In genomic region chr10:112526906-112527305, GRCh38 we compare ENCODE assay signal across 18 cellular contexts.
DNase-seq lines count a peak whose midpoint lies in the region; ATAC-seq and TF ChIP-seq lines count a peak whose summit lies in the region.
"Had no signal": no experiment of that assay in that cellular context is flagged by ENCODE, and none has a peak within 500 bp of the region (broad histone marks: within the 10 kb centered on the region; RNA-seq: fewer than 3 reads in every experiment).

No MANE protein-coding gene starts in this region.

- no peak for ATAC-seq in HG03457 (IDR thresholded peaks at IDR 0.05; ENCODE audit: unreplicated experiment)
- no peak for ATAC-seq in GM18519 (IDR thresholded peaks at IDR 0.05; ENCODE audit: low FRiP score, unreplicated experiment)
- ATAC-seq: CD8-positive, alpha-beta T cell; esophagus mucosa had no signal

- no peaks in the 10 kb centered on the region for H3K9me3 Mint-ChIP-seq in endodermal cell
- H3K9me3 Mint-ChIP-seq: activated T-cell treated with anti-CD3 and anti-CD28 coated beads, Interleukin-2, amount 50 U/mL, for 4 hours; CD8-positive, alpha-beta T cell had no signal

- H3K9ac ChIP-seq in HUES48 (ENCODE audit: low read depth, low read length) (no peak overlapping the region), endodermal cell (ENCODE audit: extremely low read depth, low read length, poor library complexity, severe bottlenecking) (no peak overlapping the region)

- no peak overlapping the region for H3K27ac Mint-ChIP-seq in endodermal cell
- H3K27ac Mint-ChIP-seq: CD8-positive, alpha-beta T cell had no signal

- no peaks in the 10 kb centered on the region for H3K36me3 ChIP-seq in HUES48 (ENCODE audit: control insufficient read depth, insufficient read depth, low read length)
- no peaks in the 10 kb centered on the region for H3K36me3 ChIP-seq in endodermal cell (ENCODE audit: control insufficient read depth, insufficient read depth, low read length)
- no peaks in the 10 kb centered on the region for H3K36me3 ChIP-seq in thyroid gland
- H3K36me3 ChIP-seq: adrenal gland, lower lobe of right lung, ovary, suprapubic skin had no signal

- H3K27me3 ChIP-seq in HUES48 (ENCODE audit: control insufficient read depth, insufficient read depth, low read length) (no peaks in the 10 kb centered on the region), endodermal cell (ENCODE audit: control insufficient read depth, insufficient read depth, low read length, poor library complexity, severe bottlenecking) (no peaks in the 10 kb centered on the region), thyroid gland (no peaks in the 10 kb centered on the region)
- H3K27me3 ChIP-seq: adrenal gland, ovary, suprapubic skin had no signal

- 50 to 57% methylated on average over 8 to 10 of the region's 10 CpGs for WGBS in endodermal cell (ENCODE audit: insufficient coverage in 1 of 2, insufficient read length in 1 of 2), 2 experiments
- 42 to 60% methylated on average over 10 of the region's 10 CpGs for WGBS in thyroid gland, 2 donors

- H3K9me3 ChIP-seq in HUES48 (ENCODE audit: control insufficient read depth, insufficient read depth, low read length) (no peaks in the 10 kb centered on the region), endodermal cell (ENCODE audit: control insufficient read depth, low read length) (no peaks in the 10 kb centered on the region), thyroid gland (no peaks in the 10 kb centered on the region)
- H3K9me3 ChIP-seq: adrenal gland, lower lobe of right lung, ovary, suprapubic skin had no signal

- H3K4me3 ChIP-seq in HUES48 (ENCODE audit: low read depth, low read length) (peak overlapping the region; percentile 21; the same call in 1 of the 2 replicates), endodermal cell (ENCODE audit: low read length) (no peak overlapping the region), thyroid gland (replicated peaks in 1 of 3) (no peak overlapping the region)
- H3K4me3 ChIP-seq: lower lobe of right lung, ovary, suprapubic skin had no signal

- H3K4me1 Mint-ChIP-seq in endodermal cell: peaks cover 11% of the 10 kb centered on the region

- H3K4me1 ChIP-seq in HUES48 (ENCODE audit: control insufficient read depth, insufficient read depth, low read length) (peaks cover 28% of the 10 kb centered on the region), endodermal cell (ENCODE audit: control insufficient read depth, insufficient read depth, low read length) (peaks cover 5% of the 10 kb centered on the region), thyroid gland (no peaks in the 10 kb centered on the region)
- H3K4me1 ChIP-seq: lower lobe of right lung, suprapubic skin had no signal

- H3K36me3 Mint-ChIP-seq in endodermal cell (ENCODE audit: low read depth): no peaks in the 10 kb centered on the region

- no peaks in the 10 kb centered on the region for H3K27me3 Mint-ChIP-seq in endodermal cell (ENCODE audit: insufficient read depth)

- H3K4me3 Mint-ChIP-seq in endodermal cell: no peak overlapping the region
- H3K4me3 Mint-ChIP-seq: activated T-cell treated with anti-CD3 and anti-CD28 coated beads, Interleukin-2, amount 50 U/mL, for 4 hours; CD8-positive, alpha-beta T cell had no signal

- no peak for TF ChIP-seq CTCF in endodermal cell (conservative IDR thresholded peaks at IDR 0.05)
- TF ChIP-seq CTCF in thyroid gland (IDR thresholded peaks at IDR 0.05): peak in 1 of 6 experiments; percentile 5

- intact Hi-C loops in thyroid gland (cut with DNase I): no loop called here

- DNase-seq in endodermal cell (peak; percentile 64), midbrain (lab: John Stamatoyannopoulos, UW) (peak; percentile 22), thyroid gland (peak; percentile 34 to 35)
- DNase-seq in stimulated activated CD4-positive, alpha-beta T cell treated with anti-CD3 and anti-CD28 coated beads, Interleukin-4, amount 100 ng/mL, for 4 hours: no peak
- DNase-seq: activated CD4-positive, alpha-beta T cell treated with anti-CD3 and anti-CD28 coated beads, Interleukin-2, amount 50 U/mL, for 4 hours; activated T-cell treated with anti-CD3 and anti-CD28 coated beads, Interleukin-2, amount 50 U/mL, for 4 hours; CD8-positive, alpha-beta T cell; lower lobe of right lung; NCI-H1105 treated with DMSO at 0.1 percent for 48 hours; ovary; SIG-M5; stimulated activated CD4-positive, alpha-beta T cell treated with anti-CD3 and anti-CD28 coated beads, Interleukin-15, amount 100 ng/mL, for 24 hours had no signal

- no peak for TF ChIP-seq POLR2A in thyroid gland (IDR thresholded peaks at IDR 0.05)

- H3K27ac ChIP-seq in HUES48 (ENCODE audit: low read depth, low read length) (peak overlapping the region; percentile 21), endodermal cell (ENCODE audit: low read depth, low read length) (no peak overlapping the region), thyroid gland (no peak overlapping the region)
- H3K27ac ChIP-seq: lower lobe of right lung, ovary, suprapubic skin had no signal

Comparison
In these comparisons a context has a peak if more than half of its experiments do, and no peak if none do; other contexts are left out.
1. DNase-seq: peak in endodermal cell (single experiment), midbrain (single experiment) and thyroid gland (2 of 2); none in stimulated activated CD4-positive, alpha-beta T cell treated with anti-CD3 and anti-CD28 coated beads, Interleukin-4, amount 100 ng/mL, for 4 hours (0 of 2).